ENCODE assay signal across 16 cellular contexts in genomic region chr4:2249526-2249991, GRCh38. TPM values are rescaled to one million over a fixed set of nuclear protein-coding genes. Genes with fewer than 3 reads are reported as not detected.
A peak's percentile ranks its signal among the peaks of the same experiment; 100 is the strongest.
DNase-seq lines count a peak whose midpoint lies in the region; ATAC-seq lines count a peak whose summit lies in the region.
"Had no signal": no experiment of that assay in that cellular context is flagged by ENCODE, and none has a peak within 500 bp of the region (broad histone marks: within the 10 kb centered on the region; RNA-seq: fewer than 3 reads in every experiment).

No MANE protein-coding gene starts in this region.

- POLR2A ChIA-PET in activated CD4-positive, alpha-beta memory T cell treated with anti-CD3 and anti-CD28 coated beads for 36 hours (lab: Charles Lee) = no interaction called here

- peaks cover 8% of the 10 kb centered on the region for H3K4me1 Mint-ChIP-seq in activated CD4-positive, alpha-beta memory T cell treated with anti-CD3 and anti-CD28 coated beads for 36 hours (ENCODE audit: low read depth)

- DNase-seq in 8988T = peak; percentile 15
- DNase-seq in D341Med (ENCODE audit: low spot score) = peak; percentile 24
- DNase-seq in activated CD4-positive, alpha-beta memory T cell treated with anti-CD3 and anti-CD28 coated beads for 36 hours = peak; percentile 5
- DNase-seq in iPS-NIHi11 (ENCODE audit: low spot score) = peak; percentile 7
- no peak for DNase-seq in AG08395 (ENCODE audit: low spot score)
- DNase-seq in midbrain (lab: John Stamatoyannopoulos, UW) = no peak
- DNase-seq: amniotic stem cell; cerebellar nuclear complex; effector memory CD4-positive, alpha-beta T cell; HFFc6; NCI-H1417 treated with DMSO at 0.1 percent for 48 hours; NCI-H2171; NCI-H526 treated with DMSO at 0.1 percent for 48 hours had no signal

- intact Hi-C loops in activated CD4-positive, alpha-beta memory T cell treated with anti-CD3 and anti-CD28 coated beads for 36 hours (cut with micrococcal nuclease) = loop anchor here (10.0 kb wide), 2 partner anchors 285 to 685 kb away; partner anchors contain the start of gene FAM193A

- no peaks in the 10 kb centered on the region for H3K9me3 Mint-ChIP-seq in activated CD4-positive, alpha-beta memory T cell treated with anti-CD3 and anti-CD28 coated beads for 36 hours
- H3K9me3 Mint-ChIP-seq: HFFc6 had no signal

- CTCF ChIA-PET in activated CD4-positive, alpha-beta memory T cell treated with anti-CD3 and anti-CD28 coated beads for 36 hours (lab: Charles Lee) = interaction anchor here (1.8 kb wide), 1 partner anchor 30 kb away, joined by 5 read pairs; no protein-coding TSS in a partner anchor

- no peaks in the 10 kb centered on the region for H3K27me3 Mint-ChIP-seq in activated CD4-positive, alpha-beta memory T cell treated with anti-CD3 and anti-CD28 coated beads for 36 hours

- H3K36me3 Mint-ChIP-seq in activated CD4-positive, alpha-beta memory T cell treated with anti-CD3 and anti-CD28 coated beads for 36 hours = peaks cover 1% of the 10 kb centered on the region

- no peak for ATAC-seq in GM21390 (IDR thresholded peaks at IDR 0.05; ENCODE audit: unreplicated experiment)
- ATAC-seq: heart left ventricle, right cardiac atrium had no signal

- H3K27ac Mint-ChIP-seq in activated CD4-positive, alpha-beta memory T cell treated with anti-CD3 and anti-CD28 coated beads for 36 hours = no peak overlapping the region
- H3K27ac Mint-ChIP-seq: HFFc6 had no signal

- H3K4me3 Mint-ChIP-seq in activated CD4-positive, alpha-beta memory T cell treated with anti-CD3 and anti-CD28 coated beads for 36 hours = no peak overlapping the region
- H3K4me3 Mint-ChIP-seq: HFFc6 had no signal

RNA-seq across cellular contexts. Expression of gene HAUS3, which starts 7.6 kb away (rescaled TPM):
- 10 to 100 TPM; 20.2 to 20.3 TPM for total RNA-seq in activated CD4-positive, alpha-beta memory T cell treated with anti-CD3 and anti-CD28 coated beads for 36 hours

RNA-seq across cellular contexts. Expression of gene POLN, which starts 7.6 kb away (rescaled TPM):
- total RNA-seq in activated CD4-positive, alpha-beta memory T cell treated with anti-CD3 and anti-CD28 coated beads for 36 hours = 1 to 10 TPM; 2.7 to 4.0 TPM

RNA-seq across cellular contexts. Expression of gene MXD4, which starts 12.3 kb away (rescaled TPM):
- 1 to 10 TPM; 3.6 to 4.9 TPM for total RNA-seq in activated CD4-positive, alpha-beta memory T cell treated with anti-CD3 and anti-CD28 coated beads for 36 hours

Comparison
In these comparisons a context has a peak if more than half of its experiments do, and no peak if none do; other contexts are left out.
1. DNase-seq: peak in 8988T (single experiment), D341Med (single experiment), activated CD4-positive, alpha-beta memory T cell treated with anti-CD3 and anti-CD28 coated beads for 36 hours (single experiment) and iPS-NIHi11 (single experiment); none in AG08395 (single experiment) and midbrain (single experiment).